In genomic region chr2:135899567-135899966, GRCh38 we compare ENCODE assay signal across 24 cellular contexts. TPM values are rescaled to one million over a fixed set of nuclear protein-coding genes. Genes with fewer than 3 reads are reported as not detected.
DNase-seq lines count a peak whose midpoint lies in the region; ATAC-seq and TF ChIP-seq lines count a peak whose summit lies in the region.
"Had no signal": no experiment of that assay in that cellular context is flagged by ENCODE, and none has a peak within 500 bp of the region (broad histone marks: within the 10 kb centered on the region; RNA-seq: fewer than 3 reads in every experiment).

No MANE protein-coding gene starts in this region.

- no peak overlapping the region for H3K18ac ChIP-seq in trophoblast cell (ENCODE audit: low read length)

- no peak overlapping the region for H2AK5ac ChIP-seq in trophoblast cell (ENCODE audit: low read length)

- H2BK12ac ChIP-seq in trophoblast cell (ENCODE audit: low read length), result no peak overlapping the region

- H3K9ac ChIP-seq in trophoblast cell (ENCODE audit: low read length), result no peak overlapping the region

- no peak overlapping the region for H3K23ac ChIP-seq in trophoblast cell (ENCODE audit: low read length)

- H3K9me3 ChIP-seq in trophoblast cell (ENCODE audit: insufficient read depth, low read depth, low read length) (no peaks in the 10 kb centered on the region), left ventricle myocardium inferior (replicated peaks) (no peaks in the 10 kb centered on the region)
- H3K9me3 ChIP-seq: Caco-2 had no signal

- no peaks in the 10 kb centered on the region for H3K4me1 ChIP-seq in trophoblast cell (ENCODE audit: control insufficient read depth in 1 of 2, insufficient read depth in 2 of 2, low read length in 2 of 2)
- H3K4me1 ChIP-seq in left ventricle myocardium inferior, result peaks cover under 1% of the 10 kb centered on the region

- no peak overlapping the region for H2AFZ ChIP-seq in trophoblast cell (ENCODE audit: insufficient read depth, low read length, poor library complexity)

- no peak overlapping the region for H2BK120ac ChIP-seq in trophoblast cell (ENCODE audit: insufficient read depth, low read length, poor library complexity)

- H3K4me3 ChIP-seq in trophoblast cell (ENCODE audit: low read depth, low read length), result no peak overlapping the region
- no peak overlapping the region for H3K4me3 ChIP-seq in left ventricle myocardium inferior

- no peak overlapping the region for H3K27ac ChIP-seq in trophoblast cell (ENCODE audit: low read depth, low read length)
- H3K27ac ChIP-seq in left ventricle myocardium inferior (replicated peaks), result no peak overlapping the region
- H3K27ac ChIP-seq: C4-2B had no signal

- H4K8ac ChIP-seq in trophoblast cell (ENCODE audit: low read depth, low read length), result no peak overlapping the region

- no peak for DNase-seq in stimulated activated naive CD8-positive, alpha-beta T cell treated with anti-CD3 and anti-CD28 coated beads, Interleukin-15, Interleukin-2, amounts not matched to agents 100 U/mL and 50 U/mL, for 24 hours
- no peak for DNase-seq in glutamatergic neuron
- DNase-seq in DMS53 (lab: John Stamatoyannopoulos, UW), result no peak
- no peak for DNase-seq in trophoblast cell
- no peak for DNase-seq in left ventricle myocardium inferior
- DNase-seq: Caco-2; CD8-positive, alpha-beta T cell; DMS 273 treated with DMSO at 0.1 percent for 48 hours; DMS79 treated with DMSO at 0.1 percent for 48 hours; GF-D8; Kasumi-1; NCI-H1105 treated with DMSO at 0.1 percent for 48 hours; NCI-H146; NCI-H2029; NCI-H446; NCI-H524 treated with DMSO at 0.1 percent for 48 hours; NCI-H774; PC-3 had no signal

- H4K12ac ChIP-seq in trophoblast cell (ENCODE audit: low read depth, low read length), result no peak overlapping the region

- no peaks in the 10 kb centered on the region for H3K9me3 Mint-ChIP-seq in stimulated activated naive CD8-positive, alpha-beta T cell treated with anti-CD3 and anti-CD28 coated beads, Interleukin-15, Interleukin-2, amounts not matched to agents 100 ng/mL and 50 ng/mL, for 24 hours
- H3K9me3 Mint-ChIP-seq in activated T-helper 17 cell treated with anti-CD3 and anti-CD28 coated beads, Interleukin-2, amount 50 U/mL, for 72 hours, result no peaks in the 10 kb centered on the region
- H3K9me3 Mint-ChIP-seq in glutamatergic neuron (ENCODE audit: unreplicated experiment), result peaks cover 4% of the 10 kb centered on the region
- H3K9me3 Mint-ChIP-seq: CD8-positive, alpha-beta T cell had no signal

- H3K79me1 ChIP-seq in trophoblast cell (ENCODE audit: low read length), result no peaks in the 10 kb centered on the region

- no peaks in the 10 kb centered on the region for H3K79me2 ChIP-seq in trophoblast cell (ENCODE audit: control insufficient read depth, insufficient read depth, low read length, poor library complexity)

- H3K27ac Mint-ChIP-seq in stimulated activated naive CD8-positive, alpha-beta T cell treated with anti-CD3 and anti-CD28 coated beads, Interleukin-15, Interleukin-2, amounts not matched to agents 100 ng/mL and 50 ng/mL, for 24 hours, result peak overlapping the region; percentile 23
- peak overlapping the region; percentile 27 for H3K27ac Mint-ChIP-seq in activated T-helper 17 cell treated with anti-CD3 and anti-CD28 coated beads, Interleukin-2, amount 50 U/mL, for 72 hours
- peak overlapping the region; percentile 7 for H3K27ac Mint-ChIP-seq in glutamatergic neuron (ENCODE audit: unreplicated experiment)
- H3K27ac Mint-ChIP-seq: B cell; CD8-positive, alpha-beta T cell had no signal

- no peak overlapping the region for H3K4ac ChIP-seq in trophoblast cell (ENCODE audit: low read depth, low read length)

- WGBS in trophoblast cell (ENCODE audit: extremely low coverage, insufficient coverage, insufficient read length), result no CpG with 5 or more reads among the region's 4 CpGs

- TF ChIP-seq CTCF in glutamatergic neuron (IDR thresholded peaks at IDR 0.05; ENCODE audit: partially characterized antibody, unreplicated experiment) (no peak), left ventricle myocardium inferior (IDR thresholded peaks at IDR 0.05; ENCODE audit: borderline replicate concordance) (no peak)

- H2BK5ac ChIP-seq in trophoblast cell (ENCODE audit: low read depth, low read length, poor library complexity), result no peak overlapping the region

- no peaks in the 10 kb centered on the region for H3K4me1 Mint-ChIP-seq in stimulated activated naive CD8-positive, alpha-beta T cell treated with anti-CD3 and anti-CD28 coated beads, Interleukin-15, Interleukin-2, amounts not matched to agents 100 ng/mL and 50 ng/mL, for 24 hours (ENCODE audit: low read depth)
- no peaks in the 10 kb centered on the region for H3K4me1 Mint-ChIP-seq in activated T-helper 17 cell treated with anti-CD3 and anti-CD28 coated beads, Interleukin-2, amount 50 U/mL, for 72 hours
- peaks cover 7% of the 10 kb centered on the region for H3K4me1 Mint-ChIP-seq in glutamatergic neuron (ENCODE audit: low read depth, unreplicated experiment)
- H3K4me1 Mint-ChIP-seq: B cell had no signal

- no peak overlapping the region for H4K91ac ChIP-seq in trophoblast cell (ENCODE audit: low read depth, low read length)

- peaks cover 11% of the 10 kb centered on the region for H3K36me3 Mint-ChIP-seq in stimulated activated naive CD8-positive, alpha-beta T cell treated with anti-CD3 and anti-CD28 coated beads, Interleukin-15, Interleukin-2, amounts not matched to agents 100 ng/mL and 50 ng/mL, for 24 hours (ENCODE audit: low read depth)
- H3K36me3 Mint-ChIP-seq in activated T-helper 17 cell treated with anti-CD3 and anti-CD28 coated beads, Interleukin-2, amount 50 U/mL, for 72 hours (ENCODE audit: low read depth), result peaks cover 36% of the 10 kb centered on the region
- peaks cover 4% of the 10 kb centered on the region for H3K36me3 Mint-ChIP-seq in glutamatergic neuron (ENCODE audit: unreplicated experiment)

- no peak overlapping the region for H3K14ac ChIP-seq in trophoblast cell (ENCODE audit: low read length)

- H3K27me3 ChIP-seq in trophoblast cell (ENCODE audit: insufficient read depth, low read length) (no peaks in the 10 kb centered on the region), left ventricle myocardium inferior (ENCODE audit: low read depth) (no peaks in the 10 kb centered on the region)

- peaks cover 3% of the 10 kb centered on the region in 2 experiments for H3K36me3 ChIP-seq in trophoblast cell (ENCODE audit: control insufficient read depth in 1 of 2, insufficient read depth in 2 of 2, low read length in 2 of 2)
- peaks cover 26% of the 10 kb centered on the region for H3K36me3 ChIP-seq in left ventricle myocardium inferior

- ATAC-seq in stimulated activated naive CD8-positive, alpha-beta T cell treated with anti-CD3 and anti-CD28 coated beads, Interleukin-15, Interleukin-2, amounts not matched to agents 100 U/mL and 50 U/mL, for 24 hours, result no peak
- ATAC-seq in activated T-helper 17 cell treated with anti-CD3 and anti-CD28 coated beads, Interleukin-2, amount 50 U/mL, for 72 hours (replicated peaks), result no peak
- ATAC-seq: CD8-positive, alpha-beta T cell; HCT116; PC-3; SK-N-SH treated with all-trans-retinoic acid at 6 μM for 48 hours had no signal

- intact Hi-C loops in left ventricle myocardium inferior (cut with micrococcal nuclease), result no loop called here

- no peak overlapping the region for H3K4me3 Mint-ChIP-seq in stimulated activated naive CD8-positive, alpha-beta T cell treated with anti-CD3 and anti-CD28 coated beads, Interleukin-15, Interleukin-2, amounts not matched to agents 100 ng/mL and 50 ng/mL, for 24 hours
- H3K4me3 Mint-ChIP-seq in activated T-helper 17 cell treated with anti-CD3 and anti-CD28 coated beads, Interleukin-2, amount 50 U/mL, for 72 hours, result no peak overlapping the region
- no peak overlapping the region for H3K4me3 Mint-ChIP-seq in glutamatergic neuron (ENCODE audit: unreplicated experiment)
- H3K4me3 Mint-ChIP-seq: B cell; CD8-positive, alpha-beta T cell had no signal

- no peaks in the 10 kb centered on the region for H3K27me3 Mint-ChIP-seq in stimulated activated naive CD8-positive, alpha-beta T cell treated with anti-CD3 and anti-CD28 coated beads, Interleukin-15, Interleukin-2, amounts not matched to agents 100 ng/mL and 50 ng/mL, for 24 hours
- H3K27me3 Mint-ChIP-seq in activated T-helper 17 cell treated with anti-CD3 and anti-CD28 coated beads, Interleukin-2, amount 50 U/mL, for 72 hours, result no peaks in the 10 kb centered on the region
- H3K27me3 Mint-ChIP-seq in glutamatergic neuron (ENCODE audit: unreplicated experiment), result peaks cover 3% of the 10 kb centered on the region
- H3K27me3 Mint-ChIP-seq: B cell had no signal

- H3K4me2 ChIP-seq in trophoblast cell (ENCODE audit: low read length), result no peak overlapping the region

RNA-seq across cellular contexts. Expression of gene MCM6, which starts 23.3 kb away (rescaled TPM):
- total RNA-seq in activated T-helper 17 cell treated with anti-CD3 and anti-CD28 coated beads, Interleukin-2, amount 50 U/mL, for 72 hours, result 100 to 1,000 TPM; 163 to 245 TPM
- 11.7 TPM for total RNA-seq in glutamatergic neuron (ENCODE audit: unreplicated experiment)
- 25.0 and 26.8 TPM in 2 replicates for polyA plus RNA-seq in trophoblast cell (2013)
- 2.9 TPM for total RNA-seq in left ventricle myocardium inferior

Comparison
In these comparisons a context has a peak if more than half of its experiments do, and no peak if none do; other contexts are left out.
1. RNA of gene MCM6, which starts 23.3 kb away (total RNA-seq): 163 to 245 TPM in activated T-helper 17 cell treated with anti-CD3 and anti-CD28 coated beads, Interleukin-2, amount 50 U/mL, for 72 hours; 11.7 TPM in glutamatergic neuron (single experiment) and 2.9 TPM in left ventricle myocardium inferior (single experiment); every median in the first group is over 10 times any median in the second.
2. Peak in every context shown above with its lines, with median percentiles within 50 percentile points of each other: H3K27ac Mint-ChIP-seq.